In genomic region chr20:59037386-59037785, GRCh38 we compare ENCODE assay signal across 34 cellular contexts. TPM values are rescaled to one million over a fixed set of nuclear protein-coding genes. Genes with fewer than 3 reads are reported as not detected.
DNase-seq lines count a peak whose midpoint lies in the region; ATAC-seq and TF ChIP-seq lines count a peak whose summit lies in the region.
"Had no signal": no experiment of that assay in that cellular context is flagged by ENCODE, and none has a peak within 500 bp of the region (broad histone marks: within the 10 kb centered on the region; RNA-seq: fewer than 3 reads in every experiment).

No MANE protein-coding gene starts in this region.

- H3K27me3 ChIP-seq in RWPE2 (ENCODE audit: insufficient read depth, poor library complexity, severe bottlenecking) = no peaks in the 10 kb centered on the region
- H3K27me3 ChIP-seq: ascending aorta, colonic mucosa, sigmoid colon, thyroid gland, uterus had no signal

- H3K4me1 Mint-ChIP-seq in activated CD8-positive, alpha-beta memory T cell treated with anti-CD3 and anti-CD28 coated beads, Interleukin-2, amount 10 ng/mL, durations not matched to agents 7 days and 5 days = peaks cover 70% of the 10 kb centered on the region
- H3K4me1 Mint-ChIP-seq in glutamatergic neuron (ENCODE audit: low read depth, unreplicated experiment) = peaks cover 9% of the 10 kb centered on the region

- peak overlapping the region; percentile 0 for H3K27ac Mint-ChIP-seq in activated CD8-positive, alpha-beta memory T cell treated with anti-CD3 and anti-CD28 coated beads, Interleukin-2, amount 10 ng/mL, durations not matched to agents 7 days and 5 days
- H3K27ac Mint-ChIP-seq in glutamatergic neuron (ENCODE audit: unreplicated experiment) = peak overlapping the region; percentile 30

- peaks cover 55% of the 10 kb centered on the region for H3K36me3 Mint-ChIP-seq in activated CD8-positive, alpha-beta memory T cell treated with anti-CD3 and anti-CD28 coated beads, Interleukin-2, amount 10 ng/mL, durations not matched to agents 7 days and 5 days
- H3K36me3 Mint-ChIP-seq in glutamatergic neuron (ENCODE audit: unreplicated experiment) = peaks cover 5% of the 10 kb centered on the region

- no peaks in the 10 kb centered on the region for H3K9me3 ChIP-seq in RWPE2 (ENCODE audit: severe bottlenecking)
- H3K9me3 ChIP-seq: ascending aorta, colonic mucosa, lower lobe of right lung, psoas muscle, sigmoid colon, thyroid gland, uterus had no signal

- no peak for DNase-seq in activated CD8-positive, alpha-beta memory T cell treated with anti-CD3 and anti-CD28 coated beads, Interleukin-2, amount 10 ng/mL, durations not matched to agents 7 days and 5 days
- no peak for DNase-seq in activated CD8-positive, alpha-beta memory T cell treated with anti-CD3 and anti-CD28 coated beads for 24 hours
- peak; percentile 53 for DNase-seq in RWPE2 (ENCODE audit: low spot score)
- no peak for DNase-seq in glutamatergic neuron
- DNase-seq in NCI-H1417 (lab: John Stamatoyannopoulos, UW) = no peak
- DNase-seq: activated naive CD8-positive, alpha-beta T cell treated with anti-CD3 and anti-CD28 coated beads, Interleukin-2, amount 10 ng/mL, durations not matched to agents 7 days and 5 days; AML-193; CD4-positive, CD25-positive, alpha-beta regulatory T cell; colonic mucosa; DND-41; effector CD4-positive, alpha-beta T cell; GF-D8; hippocampal formation; Karpas-422; lower lobe of right lung; naive thymus-derived CD8-positive, alpha-beta T cell; NCI-H1436; NCI-H2081; NCI-H226; NCI-H526 treated with DMSO at 0.1 percent for 48 hours; NK-92 treated with Interleukin-12 subunit alpha and Interleukin-12 subunit beta, amount 100 ng/mL, for 24 hours; psoas muscle; sigmoid colon; stimulated activated CD4-positive, alpha-beta T cell treated with anti-CD3 and anti-CD28 coated beads, Interleukin-12 subunit alpha, Interleukin-12 subunit beta, amount 100 ng/mL, for 4 hours; stimulated activated CD4-positive, alpha-beta T cell treated with anti-CD3 and anti-CD28 coated beads, Interleukin-4, amount 100 ng/mL, for 1 hour; T-helper 1 cell; thyroid gland; uterus had no signal

- CTCF ChIA-PET in activated CD8-positive, alpha-beta memory T cell treated with anti-CD3 and anti-CD28 coated beads, Interleukin-2, amount 10 ng/mL, durations not matched to agents 7 days and 5 days (lab: Charles Lee) = no interaction called here

- no peak overlapping the region for H3K4me3 Mint-ChIP-seq in activated CD8-positive, alpha-beta memory T cell treated with anti-CD3 and anti-CD28 coated beads, Interleukin-2, amount 10 ng/mL, durations not matched to agents 7 days and 5 days
- H3K4me3 Mint-ChIP-seq in glutamatergic neuron (ENCODE audit: unreplicated experiment) = no peak overlapping the region
- H3K4me3 Mint-ChIP-seq: activated naive CD8-positive, alpha-beta T cell treated with anti-CD3 and anti-CD28 coated beads, Interleukin-2, amount 10 ng/mL, durations not matched to agents 7 days and 5 days; naive thymus-derived CD8-positive, alpha-beta T cell had no signal

- no peak for ATAC-seq in activated CD8-positive, alpha-beta memory T cell treated with anti-CD3 and anti-CD28 coated beads, Interleukin-2, amount 10 ng/mL, durations not matched to agents 7 days and 5 days
- no peak for ATAC-seq in RWPE2 (ENCODE audit: low read depth)
- ATAC-seq in GM18858 (IDR thresholded peaks at IDR 0.05; ENCODE audit: unreplicated experiment) = no peak
- ATAC-seq: HCT116; lower lobe of right lung; naive thymus-derived CD8-positive, alpha-beta T cell; psoas muscle had no signal

- no peak overlapping the region for H3K27ac ChIP-seq in RWPE2 (ENCODE audit: poor library complexity, severe bottlenecking)
- H3K27ac ChIP-seq: ascending aorta, colonic mucosa, HL-60, lower lobe of right lung, psoas muscle, sigmoid colon, thyroid gland, uterus had no signal

- H3K9me3 Mint-ChIP-seq in activated CD8-positive, alpha-beta memory T cell treated with anti-CD3 and anti-CD28 coated beads, Interleukin-2, amount 10 ng/mL, durations not matched to agents 7 days and 5 days (ENCODE audit: low read depth) = no peaks in the 10 kb centered on the region
- peaks cover 5% of the 10 kb centered on the region for H3K9me3 Mint-ChIP-seq in glutamatergic neuron (ENCODE audit: unreplicated experiment)
- H3K9me3 Mint-ChIP-seq: activated naive CD8-positive, alpha-beta T cell treated with anti-CD3 and anti-CD28 coated beads, Interleukin-2, amount 10 ng/mL, durations not matched to agents 7 days and 5 days; CD4-positive, CD25-positive, alpha-beta regulatory T cell; naive thymus-derived CD8-positive, alpha-beta T cell had no signal

- no peak overlapping the region for H3K4me3 ChIP-seq in RWPE2 (ENCODE audit: severe bottlenecking)
- H3K4me3 ChIP-seq: ascending aorta, colonic mucosa, lower lobe of right lung, psoas muscle, sigmoid colon, SK-N-MC, thyroid gland, uterus had no signal

- H3K27me3 Mint-ChIP-seq in activated CD8-positive, alpha-beta memory T cell treated with anti-CD3 and anti-CD28 coated beads, Interleukin-2, amount 10 ng/mL, durations not matched to agents 7 days and 5 days = no peaks in the 10 kb centered on the region
- peaks cover 1% of the 10 kb centered on the region for H3K27me3 Mint-ChIP-seq in glutamatergic neuron (ENCODE audit: unreplicated experiment)
- H3K27me3 Mint-ChIP-seq: activated naive CD8-positive, alpha-beta T cell treated with anti-CD3 and anti-CD28 coated beads, Interleukin-2, amount 10 ng/mL, durations not matched to agents 7 days and 5 days; CD4-positive, CD25-positive, alpha-beta regulatory T cell; naive thymus-derived CD8-positive, alpha-beta T cell had no signal

- no peak for TF ChIP-seq CTCF in RWPE2 (IDR thresholded peaks at IDR 0.05; ENCODE audit: poor library complexity, severe bottlenecking)
- TF ChIP-seq CTCF in glutamatergic neuron (IDR thresholded peaks at IDR 0.05; ENCODE audit: partially characterized antibody, unreplicated experiment) = no peak

- H3K4me1 ChIP-seq in RWPE2 (ENCODE audit: insufficient read depth, poor library complexity, severe bottlenecking) = peaks cover 42% of the 10 kb centered on the region
- H3K4me1 ChIP-seq: uterus had no signal

- peaks cover 85% of the 10 kb centered on the region for H3K36me3 ChIP-seq in RWPE2 (ENCODE audit: low read depth)
- H3K36me3 ChIP-seq: uterus had no signal

RNA-seq across cellular contexts. Expression of gene PRELID3B, which starts 5.2 kb away (rescaled TPM):
- 100 to 1,000 TPM in 1 of 2 experiments, 10 to 100 TPM in 1; 80.4 to 104 TPM for total RNA-seq in activated CD8-positive, alpha-beta memory T cell treated with anti-CD3 and anti-CD28 coated beads, Interleukin-2, amount 10 ng/mL, durations not matched to agents 7 days and 5 days
- total RNA-seq in glutamatergic neuron (ENCODE audit: unreplicated experiment) = 65.5 TPM

RNA-seq across cellular contexts. Expression of gene ATP5F1E, which starts 5.3 kb away (rescaled TPM):
- 10 to 100 TPM; 78.3 to 80.8 TPM for total RNA-seq in activated CD8-positive, alpha-beta memory T cell treated with anti-CD3 and anti-CD28 coated beads, Interleukin-2, amount 10 ng/mL, durations not matched to agents 7 days and 5 days
- total RNA-seq in glutamatergic neuron (ENCODE audit: unreplicated experiment) = 53.5 TPM

RNA-seq across cellular contexts. Expression of gene TUBB1, which starts 18.2 kb away (rescaled TPM):
- not detected for total RNA-seq in activated CD8-positive, alpha-beta memory T cell treated with anti-CD3 and anti-CD28 coated beads, Interleukin-2, amount 10 ng/mL, durations not matched to agents 7 days and 5 days
- total RNA-seq in glutamatergic neuron (ENCODE audit: unreplicated experiment) = not detected
- total RNA-seq: A673; activated naive CD8-positive, alpha-beta T cell treated with anti-CD3 and anti-CD28 coated beads, Interleukin-2, amount 10 ng/mL, durations not matched to agents 7 days and 5 days; ascending aorta; colonic mucosa; naive thymus-derived CD8-positive, alpha-beta T cell had no signal

RNA-seq across cellular contexts. Expression of gene CTSZ, which starts 30.3 kb away (rescaled TPM):
- 10 to 100 TPM; 39.6 to 48.0 TPM for total RNA-seq in activated CD8-positive, alpha-beta memory T cell treated with anti-CD3 and anti-CD28 coated beads, Interleukin-2, amount 10 ng/mL, durations not matched to agents 7 days and 5 days
- 13.1 TPM for total RNA-seq in glutamatergic neuron (ENCODE audit: unreplicated experiment)

RNA-seq across cellular contexts. Expression of gene NELFCD, which starts 56.3 kb away (rescaled TPM):
- 10 to 100 TPM; 71.2 to 86.2 TPM for total RNA-seq in activated CD8-positive, alpha-beta memory T cell treated with anti-CD3 and anti-CD28 coated beads, Interleukin-2, amount 10 ng/mL, durations not matched to agents 7 days and 5 days
- total RNA-seq in glutamatergic neuron (ENCODE audit: unreplicated experiment) = 112 TPM
